In genomic region chr10:96463562-96463961, GRCh38 we compare ENCODE assay signal across 30 cellular contexts. TPM values are rescaled to one million over a fixed set of nuclear protein-coding genes. Genes with fewer than 3 reads are reported as not detected.
"Had no signal": no experiment of that assay in that cellular context is flagged by ENCODE, and none has a peak within 500 bp of the region (broad histone marks: within the 10 kb centered on the region; RNA-seq: fewer than 3 reads in every experiment).

No MANE protein-coding gene starts in this region.

- H3K27ac Mint-ChIP-seq: dendritic cell treated with granulocyte-macrophage colony-stimulating factor and Interleukin-4, amounts not matched to agents 40 ng/mL and 50 ng/mL, for 4 days; immature natural killer cell; memory B cell; natural killer cell; stimulated activated effector memory CD8-positive, alpha-beta T cell treated with anti-CD3 and anti-CD28 coated beads, Interleukin-12 subunit alpha, Interleukin-12 subunit beta, amount 100 ng/mL, for 72 hours had no signal

- H3K4me1 ChIP-seq: esophagus muscularis mucosa, foreskin keratinocyte, gastroesophageal sphincter, heart left ventricle, psoas muscle, sigmoid colon, stomach, thyroid gland, vagina had no signal

- DNase-seq: effector memory CD4-positive, alpha-beta T cell; foreskin keratinocyte; heart left ventricle; immature natural killer cell; left ventricle myocardium superior; natural killer cell; occipital lobe; ovary; posterior cingulate gyrus; psoas muscle; right cardiac atrium; sigmoid colon; stimulated activated CD4-positive, alpha-beta T cell treated with anti-CD3 and anti-CD28 coated beads, Interleukin-2, amount 100 ng/mL, for 24 hours; stimulated activated CD4-positive, alpha-beta T cell treated with anti-CD3 and anti-CD28 coated beads, Interleukin-4, amount 100 ng/mL, for 24 hours; stimulated activated naive CD4-positive, alpha-beta T cell treated with Interleukin-2 at 50 U/mL for 16 hours; stomach; thyroid gland; trophoblast cell had no signal

- FAIRE-seq: endothelial cell of umbilical vein, keratinocyte had no signal

- H3K27me3 ChIP-seq: heart left ventricle, hepatocyte, ovary, sigmoid colon, thyroid gland, vagina had no signal

- H3K9me3 ChIP-seq: esophagus muscularis mucosa, gastroesophageal sphincter, ovary, psoas muscle, thyroid gland, vagina had no signal

- ATAC-seq: gastroesophageal sphincter; heart left ventricle; left ventricle myocardium superior; natural killer cell; psoas muscle; right cardiac atrium; stimulated activated effector memory CD8-positive, alpha-beta T cell treated with anti-CD3 and anti-CD28 coated beads, Interleukin-12 subunit alpha, Interleukin-12 subunit beta, amount 100 ng/mL, for 72 hours had no signal

- H3K4me1 Mint-ChIP-seq: immature natural killer cell; memory B cell; natural killer cell; stimulated activated effector memory CD8-positive, alpha-beta T cell treated with anti-CD3 and anti-CD28 coated beads, Interleukin-12 subunit alpha, Interleukin-12 subunit beta, amount 100 ng/mL, for 72 hours had no signal

- H3K9me3 Mint-ChIP-seq: natural killer cell had no signal

- H3K27ac ChIP-seq: esophagus muscularis mucosa, foreskin keratinocyte, gastroesophageal sphincter, heart left ventricle, hepatocyte, ovary, psoas muscle, sigmoid colon, stomach, thyroid gland, vagina had no signal

- H3K36me3 Mint-ChIP-seq: immature natural killer cell; natural killer cell; stimulated activated effector memory CD8-positive, alpha-beta T cell treated with anti-CD3 and anti-CD28 coated beads, Interleukin-12 subunit alpha, Interleukin-12 subunit beta, amount 100 ng/mL, for 72 hours had no signal

- H2AFZ ChIP-seq: hepatocyte had no signal

- H3K4me2 ChIP-seq: hepatocyte had no signal

- H3K36me3 ChIP-seq: esophagus muscularis mucosa, gastroesophageal sphincter, heart left ventricle, ovary, sigmoid colon, stomach, thyroid gland, vagina had no signal

- H3K4me3 Mint-ChIP-seq: dendritic cell treated with granulocyte-macrophage colony-stimulating factor and Interleukin-4, amounts not matched to agents 40 ng/mL and 50 ng/mL, for 4 days; immature natural killer cell; memory B cell; natural killer cell; stimulated activated effector memory CD8-positive, alpha-beta T cell treated with anti-CD3 and anti-CD28 coated beads, Interleukin-12 subunit alpha, Interleukin-12 subunit beta, amount 100 ng/mL, for 72 hours had no signal

- H3K4me3 ChIP-seq: esophagus muscularis mucosa, gastroesophageal sphincter, heart left ventricle, hepatocyte, lung, ovary, psoas muscle, sigmoid colon, stomach, thyroid gland, vagina had no signal

- H3K79me2 ChIP-seq: hepatocyte had no signal

RNA-seq across cellular contexts. Expression of gene TLL2, which starts 50.2 kb away (rescaled TPM):
- total RNA-seq: mononuclear cell, natural killer cell, subcutaneous adipose tissue had no signal
- polyA plus RNA-seq: immature natural killer cell had no signal
